13 cellular contexts compared by ENCODE assay signal in genomic region chr2:212177724-212178123, GRCh38.
DNase-seq lines count a peak whose midpoint lies in the region; ATAC-seq and TF ChIP-seq lines count a peak whose summit lies in the region.
"Had no signal": no experiment of that assay in that cellular context is flagged by ENCODE, and none has a peak within 500 bp of the region (broad histone marks: within the 10 kb centered on the region; RNA-seq: fewer than 3 reads in every experiment).

No MANE protein-coding gene starts in this region.

- H3K4me1 Mint-ChIP-seq in neural crest cell = peaks cover 22% of the 10 kb centered on the region
- H3K4me1 Mint-ChIP-seq: activated B cell treated with CpG ODN at 0.5 μM for 24 hours had no signal

- no peak for ATAC-seq in GM18519 (IDR thresholded peaks at IDR 0.05; ENCODE audit: low FRiP score, unreplicated experiment)
- ATAC-seq in GM21367 (IDR thresholded peaks at IDR 0.05; ENCODE audit: unreplicated experiment) = no peak
- ATAC-seq in GM18502 (IDR thresholded peaks at IDR 0.05; ENCODE audit: poor library complexity, unreplicated experiment) = no peak
- ATAC-seq: body of pancreas had no signal

- DNase-seq in DMS53 (lab: John Stamatoyannopoulos, UW) (peak; percentile 1), DMS53 treated with DMSO at 0.1 percent for 48 hours (lab: John Stamatoyannopoulos, UW; ENCODE audit: unreplicated experiment) (no peak), NCI-H1105 (lab: John Stamatoyannopoulos, UW) (peak; percentile 64), astrocyte of the hippocampus (ENCODE audit: low read depth, low spot score) (peak; percentile 5), neural crest cell (ENCODE audit: low read depth, low spot score) (no peak)
- DNase-seq: activated B cell treated with CpG ODN at 0.5 μM for 24 hours, body of pancreas, DND-41, NCI-H2029, retina had no signal

- peaks cover under 1% of the 10 kb centered on the region for H3K36me3 Mint-ChIP-seq in neural crest cell (ENCODE audit: low read depth)

- peak; percentile 16 for TF ChIP-seq CTCF in neural crest cell (conservative IDR thresholded peaks at IDR 0.05)

- no peak overlapping the region for H3K4me3 Mint-ChIP-seq in neural crest cell
- H3K4me3 Mint-ChIP-seq: activated B cell treated with CpG ODN at 0.5 μM for 24 hours had no signal

- H3K27me3 Mint-ChIP-seq in neural crest cell (ENCODE audit: low read depth) = no peaks in the 10 kb centered on the region
- H3K27me3 Mint-ChIP-seq: activated B cell treated with CpG ODN at 0.5 μM for 24 hours had no signal

- H3K27ac Mint-ChIP-seq in neural crest cell (ENCODE audit: unreplicated experiment) = no peak overlapping the region
- H3K27ac Mint-ChIP-seq: activated B cell treated with CpG ODN at 0.5 μM for 24 hours had no signal

- no peaks in the 10 kb centered on the region for H3K9me3 Mint-ChIP-seq in neural crest cell
- H3K9me3 Mint-ChIP-seq: activated B cell treated with CpG ODN at 0.5 μM for 24 hours had no signal

Comparison
In these comparisons a context has a peak if more than half of its experiments do, and no peak if none do; other contexts are left out.
1. DNase-seq: peak in DMS53 (single experiment), NCI-H1105 (single experiment) and astrocyte of the hippocampus (single experiment); none in DMS53 treated with DMSO at 0.1 percent for 48 hours (single experiment) and neural crest cell (single experiment).